25 cellular contexts compared by ENCODE assay signal in genomic region chr10:2099321-2099720, GRCh38.
"Had no signal": no experiment of that assay in that cellular context is flagged by ENCODE, and none has a peak within 500 bp of the region (broad histone marks: within the 10 kb centered on the region; RNA-seq: fewer than 3 reads in every experiment).

No MANE protein-coding gene starts in this region.

- H3K27ac ChIP-seq: coronary artery, dorsolateral prefrontal cortex, esophagus squamous epithelium, gastrocnemius medialis, heart right ventricle, left lung, lower lobe of right lung had no signal

- H3K36me3 Mint-ChIP-seq: mesothelial cell of epicardium, naive B cell had no signal

- H3K4me1 ChIP-seq: esophagus squamous epithelium, gastrocnemius medialis, heart right ventricle, left lung, lower lobe of right lung had no signal

- ATAC-seq: gastrocnemius medialis, heart right ventricle, left cardiac atrium, left lung, left ventricle myocardium superior, lower lobe of right lung, mucosa of descending colon had no signal

- H3K9me3 Mint-ChIP-seq: mesothelial cell of epicardium had no signal

- H3K4me3 ChIP-seq: coronary artery, dorsolateral prefrontal cortex, esophagus squamous epithelium, gastrocnemius medialis, heart right ventricle, left lung, lower lobe of right lung, mucosa of descending colon had no signal

- H3K36me3 ChIP-seq: esophagus squamous epithelium, gastrocnemius medialis, heart right ventricle, left lung, lower lobe of right lung had no signal

- H3K27me3 ChIP-seq: esophagus squamous epithelium, gastrocnemius medialis, left lung had no signal

- H3K4me3 Mint-ChIP-seq: mesothelial cell of epicardium, naive B cell had no signal

- DNase-seq: dermis blood vessel endothelial cell; dorsolateral prefrontal cortex; effector CD4-positive, alpha-beta T cell; effector memory CD4-positive, alpha-beta T cell; esophagus squamous epithelium; foreskin fibroblast; foreskin melanocyte; gastrocnemius medialis; glutamatergic neuron; head of caudate nucleus; heart right ventricle; hippocampal formation; left cardiac atrium; left lung; left ventricle myocardium superior; lower lobe of right lung; mesenchymal stem cell; mucosa of descending colon; naive B cell had no signal

- H3K4me1 Mint-ChIP-seq: mesothelial cell of epicardium, naive B cell had no signal

- FAIRE-seq: colon, endothelial cell of umbilical vein, islet of Langerhans, keratinocyte had no signal

- H3K27ac Mint-ChIP-seq: mesothelial cell of epicardium, naive B cell had no signal

- H3K9me3 ChIP-seq: esophagus squamous epithelium, gastrocnemius medialis, heart right ventricle, left lung, lower lobe of right lung had no signal
